ENCODE assay signal across 8 cellular contexts in the genomic region with DNA sequence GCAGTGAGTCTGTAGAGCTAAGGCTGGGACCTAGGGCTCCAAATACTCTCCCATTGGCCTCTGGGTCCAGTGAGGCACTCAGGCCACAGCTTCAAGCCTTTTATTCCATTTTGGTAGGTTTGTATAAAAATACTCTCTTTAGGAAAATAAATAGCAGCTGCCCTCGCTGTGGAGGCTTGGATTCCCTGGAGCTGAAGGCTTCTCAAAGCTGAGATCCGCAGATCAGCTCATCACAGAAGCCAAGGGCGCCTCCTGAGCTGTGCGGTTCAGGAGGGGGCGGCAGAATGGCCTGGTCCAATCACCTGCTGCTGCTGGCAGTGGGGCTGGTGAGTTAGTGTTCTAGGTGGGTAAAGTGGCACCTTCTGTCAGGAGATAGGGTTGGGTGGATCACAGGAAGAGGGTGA. TPM values are rescaled to one million over a fixed set of nuclear protein-coding genes. Genes with fewer than 3 reads are reported as not detected.
DNase-seq lines count a peak whose midpoint lies in the region; ATAC-seq and TF ChIP-seq lines count a peak whose summit lies in the region.
"Not testable (repeated sequence)": the region's sequence is repeated elsewhere in the genome, so short reads cannot be mapped to it uniquely, and the experiment has no call there.

No MANE protein-coding gene starts in this region.

- not testable (repeated sequence) for DNase-seq in CD4-positive, alpha-beta T cell; effector memory CD8-positive, alpha-beta T cell; stomach

- not testable (repeated sequence) for TF ChIP-seq POLR2A in stomach (IDR thresholded peaks at IDR 0.05)

- not testable (repeated sequence) for H3K9me3 ChIP-seq in CD4-positive, alpha-beta T cell (ENCODE audit: control insufficient read depth, low read length); HUES6 (ENCODE audit: control insufficient read depth, insufficient read depth, low read depth, low read length); iPS-20b (ENCODE audit: insufficient read depth, low read depth, low read length); neuron (ENCODE audit: low read length); stomach

- H2AFZ ChIP-seq in neuron (ENCODE audit: low read depth, low read length): not testable (repeated sequence)

- POLR2A ChIA-PET in CD4-positive, alpha-beta T cell (lab: Charles Lee): interaction anchor here (1.2 to 5.8 kb wide), 6 partner anchors 12 to 181 kb away, joined by 4 to 104 read pairs (median 24); partner anchors contain the start of genes C11orf68, CFL1, CTSW and DRAP1

- peaks cover 16% of the 10 kb centered on the region for H3K36me3 Mint-ChIP-seq in CD4-positive, alpha-beta T cell (ENCODE audit: low read depth)
- not testable (repeated sequence) for H3K36me3 Mint-ChIP-seq in T-helper 1 cell treated with Interleukin-12 subunit alpha and Interleukin-12 subunit beta and Interleukin-4 antibody, amounts not matched to agents 30 μg/mL and 1 μg/mL, for 36 hours (ENCODE audit: low read depth); activated naive CD8-positive, alpha-beta T cell
- H3K36me3 Mint-ChIP-seq in effector memory CD8-positive, alpha-beta T cell (ENCODE audit: insufficient read depth): peaks cover 31% of the 10 kb centered on the region

- H3K36me3 ChIP-seq in HUES6 (ENCODE audit: control insufficient read depth, insufficient read depth, low read length): peaks cover 19% of the 10 kb centered on the region
- H3K36me3 ChIP-seq in iPS-20b (ENCODE audit: insufficient read depth, low read depth, low read length); neuron (ENCODE audit: insufficient read depth, low read length); stomach: not testable (repeated sequence)

- H3K27me3 ChIP-seq in CD4-positive, alpha-beta T cell (ENCODE audit: control insufficient read depth, insufficient read depth, low read length); neuron (ENCODE audit: insufficient read depth, low read length); stomach: not testable (repeated sequence)
- H3K27me3 ChIP-seq in HUES6 (ENCODE audit: control insufficient read depth, insufficient read depth, low read length): peaks cover 14% of the 10 kb centered on the region
- H3K27me3 ChIP-seq in iPS-20b (ENCODE audit: insufficient read depth, low read length): peaks cover 32% of the 10 kb centered on the region

- not testable (repeated sequence) for TF ChIP-seq CTCF in CD4-positive, alpha-beta T cell (IDR thresholded peaks at IDR 0.05); stomach (IDR thresholded peaks at IDR 0.05)

- not testable (repeated sequence) for H3K9me3 Mint-ChIP-seq in CD4-positive, alpha-beta T cell; T-helper 1 cell treated with Interleukin-12 subunit alpha and Interleukin-12 subunit beta and Interleukin-4 antibody, amounts not matched to agents 30 μg/mL and 1 μg/mL, for 36 hours; activated naive CD8-positive, alpha-beta T cell (ENCODE audit: low read depth); effector memory CD8-positive, alpha-beta T cell

- not testable (repeated sequence) for H3K27me3 Mint-ChIP-seq in CD4-positive, alpha-beta T cell; T-helper 1 cell treated with Interleukin-12 subunit alpha and Interleukin-12 subunit beta and Interleukin-4 antibody, amounts not matched to agents 30 μg/mL and 1 μg/mL, for 36 hours (ENCODE audit: low read depth); activated naive CD8-positive, alpha-beta T cell; effector memory CD8-positive, alpha-beta T cell

- H3K4me3 ChIP-seq in HUES6 (ENCODE audit: low read depth, low read length): peak overlapping the region; percentile 94
- H3K4me3 ChIP-seq in iPS-20b (ENCODE audit: low read length): peak overlapping the region; percentile 84
- peak overlapping the region; percentile 79 for H3K4me3 ChIP-seq in neuron (ENCODE audit: low read length)
- H3K4me3 ChIP-seq in stomach: peak overlapping the region; percentile 57 to 75 (median 68)

- H3K9ac ChIP-seq in HUES6 (ENCODE audit: low read length) (peak overlapping the region; percentile 86), iPS-20b (ENCODE audit: low read depth, low read length) (peak overlapping the region; percentile 74; the same call in 1 of the 2 replicates)

- peaks cover 59% of the 10 kb centered on the region for H3K4me1 Mint-ChIP-seq in CD4-positive, alpha-beta T cell (ENCODE audit: low read depth)
- H3K4me1 Mint-ChIP-seq in T-helper 1 cell treated with Interleukin-12 subunit alpha and Interleukin-12 subunit beta and Interleukin-4 antibody, amounts not matched to agents 30 μg/mL and 1 μg/mL, for 36 hours (ENCODE audit: low read depth): peaks cover 57% of the 10 kb centered on the region
- peaks cover 56% of the 10 kb centered on the region for H3K4me1 Mint-ChIP-seq in activated naive CD8-positive, alpha-beta T cell (ENCODE audit: low read depth)
- peaks cover 44 to 56% of the 10 kb centered on the region in 2 donors for H3K4me1 Mint-ChIP-seq in effector memory CD8-positive, alpha-beta T cell (ENCODE audit: low read depth in 2 of 2)

- H3K4me1 ChIP-seq in HUES6 (ENCODE audit: control insufficient read depth, insufficient read depth, low read length): peaks cover 32% of the 10 kb centered on the region
- peaks cover 12% of the 10 kb centered on the region; the same call in 1 of the 2 replicates for H3K4me1 ChIP-seq in iPS-20b (ENCODE audit: insufficient read depth, low read length)
- H3K4me1 ChIP-seq in neuron (ENCODE audit: insufficient read depth, low read length): peaks cover 32% of the 10 kb centered on the region
- H3K4me1 ChIP-seq in stomach: peaks cover 53 to 71% (median 60%) of the 10 kb centered on the region in 4 donors

- intact Hi-C loops in CD4-positive, alpha-beta T cell (cut with DNase I, micrococcal nuclease); stomach (cut with DNase I; ENCODE audit: low total_unique reads): not testable (repeated sequence)

- 60 to 78% (median 75%) methylated on average over 5 of the region's 5 CpGs for WGBS in stomach, 5 donors

- H3K27ac Mint-ChIP-seq in CD4-positive, alpha-beta T cell: peak overlapping the region; percentile 88
- H3K27ac Mint-ChIP-seq in T-helper 1 cell treated with Interleukin-12 subunit alpha and Interleukin-12 subunit beta and Interleukin-4 antibody, amounts not matched to agents 30 μg/mL and 1 μg/mL, for 36 hours: peak overlapping the region; percentile 76
- peak overlapping the region; percentile 87 for H3K27ac Mint-ChIP-seq in activated naive CD8-positive, alpha-beta T cell
- H3K27ac Mint-ChIP-seq in effector memory CD8-positive, alpha-beta T cell: peak overlapping the region; percentile 92 to 97

- ATAC-seq in CD4-positive, alpha-beta T cell (ENCODE audit: poor library complexity); effector memory CD8-positive, alpha-beta T cell (replicated peaks): not testable (repeated sequence)

- not testable (repeated sequence) for H3K27ac ChIP-seq in CD4-positive, alpha-beta T cell (ENCODE audit: low read depth, low read length); HUES6 (ENCODE audit: low read depth, low read length); iPS-20b (ENCODE audit: low read length)
- H3K27ac ChIP-seq in stomach: peak overlapping the region; percentile 94 to 98 (median 96)

- peak overlapping the region; percentile 88 for H3K4me3 Mint-ChIP-seq in CD4-positive, alpha-beta T cell
- peak overlapping the region; percentile 65 for H3K4me3 Mint-ChIP-seq in T-helper 1 cell treated with Interleukin-12 subunit alpha and Interleukin-12 subunit beta and Interleukin-4 antibody, amounts not matched to agents 30 μg/mL and 1 μg/mL, for 36 hours
- peak overlapping the region; percentile 89 for H3K4me3 Mint-ChIP-seq in activated naive CD8-positive, alpha-beta T cell
- peak overlapping the region; percentile 89 to 93 for H3K4me3 Mint-ChIP-seq in effector memory CD8-positive, alpha-beta T cell

- CTCF ChIA-PET in CD4-positive, alpha-beta T cell (lab: Charles Lee): interaction anchor here (0.9 to 1.7 kb wide), 5 partner anchors 8 to 180 kb away, joined by 3 to 4 read pairs (median 4); partner anchors contain the start of genes KAT5 and MUS81

- not testable (repeated sequence) for TF ChIP-seq EP300 in stomach (IDR thresholded peaks at IDR 0.05)

RNA-seq across cellular contexts. Expression of gene CCDC85B, which starts 1.7 kb away (rescaled TPM):
- total RNA-seq in CD4-positive, alpha-beta T cell: 10 to 100 TPM; 23.1 to 25.8 TPM
- total RNA-seq in stomach: 10 to 100 TPM in 4 of 5 donors, 1 to 10 TPM in 1; 7.0 to 68.9 (median 20.6) TPM
- 10 to 100 TPM; 25.1 to 50.4 (median 42.5) TPM for polyA plus RNA-seq in stomach

RNA-seq across cellular contexts. Expression of gene FIBP, which starts 3.9 kb away (rescaled TPM):
- total RNA-seq in CD4-positive, alpha-beta T cell: 10 to 100 TPM; 19.1 to 19.9 TPM
- total RNA-seq in stomach: 100 to 1,000 TPM in 2 of 5 donors, 10 to 100 TPM in 3; 25.4 to 488 (median 74.3) TPM
- 10 to 100 TPM; 45.2 to 76.5 (median 66.0) TPM for polyA plus RNA-seq in stomach

RNA-seq across cellular contexts. Expression of gene FOSL1, which starts 8.0 kb away (rescaled TPM):
- total RNA-seq in CD4-positive, alpha-beta T cell: 1 to 10 TPM; 1.8 to 2.2 TPM
- total RNA-seq in stomach: 10 to 100 TPM in 1 of 5 donors, 1 to 10 TPM in 2, not detected in 2; 1.7 to 43.3 (median 1.9) TPM
- polyA plus RNA-seq in stomach: 10 to 100 TPM in 2 of 3 donors, 1 to 10 TPM in 1; 7.0 to 14.7 (median 14.1) TPM

RNA-seq across cellular contexts. Expression of gene CTSW, which starts 12.5 kb away (rescaled TPM):
- total RNA-seq in CD4-positive, alpha-beta T cell: 10 to 100 TPM; 20.6 to 21.6 TPM
- 1 to 10 TPM in 2 of 5 donors, under 1 TPM in 1, not detected in 2; 0.58 to 2.2 (median 1.1) TPM for total RNA-seq in stomach
- 1 to 10 TPM in 2 of 3 donors, under 1 TPM in 1; 0.43 to 2.7 (median 1.6) TPM for polyA plus RNA-seq in stomach

RNA-seq across cellular contexts. Expression of gene EFEMP2, which starts 19.5 kb away (rescaled TPM):
- total RNA-seq in CD4-positive, alpha-beta T cell: 1 to 10 TPM; 5.2 to 5.9 TPM
- 10 to 100 TPM; 21.0 to 34.4 (median 23.3) TPM for total RNA-seq in stomach
- 10 to 100 TPM; 31.8 to 37.9 (median 36.0) TPM for polyA plus RNA-seq in stomach
